ENCODE assay signal across 8 cellular contexts in the genomic region with DNA sequence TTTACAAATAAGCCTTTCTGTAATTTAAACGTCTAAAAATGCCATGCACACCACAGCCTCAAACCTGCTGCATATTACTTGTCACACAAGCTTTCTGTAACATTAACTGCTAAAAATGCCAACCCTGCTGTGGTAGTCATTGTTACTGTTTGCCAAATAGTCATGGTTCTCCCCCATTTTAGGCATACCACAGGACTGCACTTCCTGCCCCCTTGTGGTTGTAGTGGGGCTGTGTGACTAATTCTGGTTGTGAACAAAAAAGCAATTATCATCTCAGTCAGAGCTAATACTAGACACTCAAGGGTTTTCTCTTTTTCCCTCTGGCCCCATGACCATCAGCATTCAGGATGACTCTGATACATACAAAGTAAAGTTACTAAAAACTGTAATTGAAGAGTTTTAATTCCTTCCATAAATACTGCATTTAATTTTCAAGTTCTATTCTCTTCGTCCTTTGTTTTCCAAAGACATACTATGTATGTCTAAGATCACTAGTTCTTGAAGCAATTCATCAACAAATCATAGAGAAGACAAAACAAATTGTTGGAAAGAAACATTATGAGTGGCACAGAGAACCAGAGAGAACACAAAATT. TPM values are rescaled to one million over a fixed set of nuclear protein-coding genes. Genes with fewer than 3 reads are reported as not detected.
DNase-seq lines count a peak whose midpoint lies in the region; ATAC-seq, FAIRE-seq and TF ChIP-seq lines count a peak whose summit lies in the region.

No MANE protein-coding gene starts in this region.

- H3K36me3 ChIP-seq in colonic mucosa (no peaks in the 10 kb centered on the region), sigmoid colon (no peaks in the 10 kb centered on the region), ovary (no peaks in the 10 kb centered on the region)

- H3K9ac ChIP-seq in colonic mucosa (ENCODE audit: low read depth in 2 of 2, low read length in 2 of 2) = no peak overlapping the region

- H3K27ac Mint-ChIP-seq in neural crest cell (ENCODE audit: unreplicated experiment) = no peak overlapping the region

- TF ChIP-seq CTCF in A549 (IDR thresholded peaks at IDR 0.05) (peak; percentile 67), colonic mucosa (IDR thresholded peaks at IDR 0.05) (peak; percentile 13), neural crest cell (conservative IDR thresholded peaks at IDR 0.05) (peak; percentile 71), sigmoid colon (IDR thresholded peaks at IDR 0.05) (peak in 1 of 4 experiments; percentile 13), ovary (IDR thresholded peaks at IDR 0.05) (no peak)

- FAIRE-seq in A549 (lab: Jason Lieb, UNC) = no peak

- TF ChIP-seq POLR2A in A549 (IDR thresholded peaks at IDR 0.05; ENCODE audit: low read length) = no peak
- no peak for TF ChIP-seq POLR2A in sigmoid colon (IDR thresholded peaks at IDR 0.05)
- TF ChIP-seq POLR2A in ovary (IDR thresholded peaks at IDR 0.05) = no peak

- no peak overlapping the region for H3K4me3 Mint-ChIP-seq in neural crest cell

- H3K9me3 ChIP-seq in A549 (no peaks in the 10 kb centered on the region), colonic mucosa (no peaks in the 10 kb centered on the region), sigmoid colon (no peaks in the 10 kb centered on the region), ovary (no peaks in the 10 kb centered on the region)

- POLR2A ChIA-PET in A549 (lab: Yijun Ruan, JAX) = no interaction called here

- no peaks in the 10 kb centered on the region for H3K4me1 Mint-ChIP-seq in neural crest cell

- DNase-seq in A549 (ENCODE audit: low read depth in 1 of 2, low spot score in 1 of 2) (peak; percentile 21 to 43), G401 (ENCODE audit: low spot score) (peak; percentile 79), NCI-H526 (lab: John Stamatoyannopoulos, UW) (peak; percentile 56 to 87), colonic mucosa (no peak), neural crest cell (ENCODE audit: low read depth, low spot score) (peak; percentile 29), sigmoid colon (no peak), ovary (no peak)

- CTCF ChIA-PET in A549 (lab: Yijun Ruan, JAX) = interaction anchor here (0.6 to 3.2 kb wide), 29 partner anchors 12 to 386 kb away, joined by 3 to 40 read pairs (median 4); a partner anchor contains a TSS

- H3K27ac ChIP-seq in A549 = no peak overlapping the region
- no peak overlapping the region for H3K27ac ChIP-seq in colonic mucosa
- no peak overlapping the region for H3K27ac ChIP-seq in sigmoid colon
- no peak overlapping the region for H3K27ac ChIP-seq in ovary

- in situ Hi-C loops in G401 (cut with HindIII; ENCODE audit: low sequenced_read_pairs) = no loop called here

- H3K4me3 ChIP-seq in A549 (no peak overlapping the region), colonic mucosa (no peak overlapping the region), sigmoid colon (no peak overlapping the region), ovary (no peak overlapping the region)

- ATAC-seq in A549 = peak; percentile 75 to 89
- peak; percentile 72 for ATAC-seq in HG02798 (IDR thresholded peaks at IDR 0.05; ENCODE audit: poor library complexity, unreplicated experiment)

- H3K4me2 ChIP-seq in A549 = no peak overlapping the region

- TF ChIP-seq RAD21 in A549 (conservative IDR thresholded peaks at IDR 0.05 in 1 of 2, IDR thresholded peaks at IDR 0.05 in 1 of 2) = peak; percentile 65 to 68

- H3K9me3 Mint-ChIP-seq in neural crest cell = no peaks in the 10 kb centered on the region

- H3K4me1 ChIP-seq in A549 (no peaks in the 10 kb centered on the region), colonic mucosa (no peaks in the 10 kb centered on the region), sigmoid colon (no peaks in the 10 kb centered on the region), ovary (ENCODE audit: insufficient read depth) (no peaks in the 10 kb centered on the region)

- H3K27me3 ChIP-seq in colonic mucosa (no peaks in the 10 kb centered on the region), sigmoid colon (peaks cover 0 to 10% (median 0%) of the 10 kb centered on the region in 3 donors), ovary (no peaks in the 10 kb centered on the region)

- H3K36me3 Mint-ChIP-seq in neural crest cell (ENCODE audit: low read depth) = no peaks in the 10 kb centered on the region

- 44% methylated on average over 2 of the region's 2 CpGs for WGBS in A549 (ENCODE audit: missing lambda C conversion rate)
- WGBS in sigmoid colon, 2 donors = 52 to 55% methylated on average over 2 of the region's 2 CpGs
- 46 to 54% (median 46%) methylated on average over 2 of the region's 2 CpGs for WGBS in ovary, 3 donors

- TF ChIP-seq EP300 in A549 (IDR thresholded peaks at IDR 0.05) (no peak), sigmoid colon (IDR thresholded peaks at IDR 0.05) (no peak), ovary (IDR thresholded peaks at IDR 0.05) (no peak)

- H3K27me3 Mint-ChIP-seq in neural crest cell (ENCODE audit: low read depth) = peaks cover 78% of the 10 kb centered on the region

- intact Hi-C loops in colonic mucosa (cut with DNase I) (no loop called here), sigmoid colon (cut with DNase I) (no loop called here), ovary (cut with DNase I) (no loop called here)

TF ChIP-seq in A549, 52 proteins besides CTCF, POLR2A, EP300 and RAD21:
- TF ChIP-seq ZFP36 (IDR thresholded peaks at IDR 0.05; ENCODE audit: borderline replicate concordance, partially characterized antibody) (no peak), SMC3 (IDR thresholded peaks at IDR 0.05) (peak; percentile 81), RFX5 (IDR thresholded peaks at IDR 0.05) (no peak), CHD2 (IDR thresholded peaks at IDR 0.05; ENCODE audit: low read length, partially characterized antibody) (no peak), RARB (CRISPR knock-in tag; IDR thresholded peaks at IDR 0.05) (no peak)

RNA-seq across cellular contexts. Expression of a gene that starts 5.7 kb away (rescaled TPM):
- polyA plus RNA-seq in A549 (2011; rRNA removed) (not detected in 2 replicates), A549 (2017; fragmentation: RNase III; extraction: RNeasy Plus Mini Kit Qiagen cat#74134 plus additional on column Dnase treatment) (not detected in 3 replicates), sigmoid colon (not detected), ovary (under 1 TPM; 0.04 to 0.65 TPM)
- not detected in 2 replicates for polyA plus RNA-seq in A549 (2012; cell fraction: cytosol; rRNA removed)
- not detected in 2 replicates for polyA plus RNA-seq in A549 (2012; cell fraction: nucleus; rRNA removed)
- polyA minus RNA-seq in A549 (2011; rRNA and poly(A)+ RNA removed) = not detected in 2 replicates
- total RNA-seq in G401 (2014; rRNA removed; shearing (Covaris generic)) = 0.88 TPM in 1 of 2 replicates, not detected in the other
- total RNA-seq in colonic mucosa (not detected), neural crest cell (0.37 TPM in 1 of 2 replicates, not detected in the other), sigmoid colon (not detected), ovary (under 1 TPM in 1 of 7 donors, not detected in 6; 0.20 TPM)

Comparison
In these comparisons a context has a peak if more than half of its experiments do, and no peak if none do; other contexts are left out.
1. DNase-seq: peak in A549 (2 of 2), G401 (single experiment), NCI-H526 (2 of 2) and neural crest cell (single experiment); none in colonic mucosa (single experiment), sigmoid colon (single experiment) and ovary (0 of 5).
2. CTCF ChIP-seq: peak in A549 (single experiment), colonic mucosa (single experiment) and neural crest cell (single experiment); none in ovary (0 of 3).